ENCODE assay signal across 1 cellular context in genomic region chr9:7293091-7293490, GRCh38.
TF ChIP-seq lines count a peak whose summit lies in the region.

No MANE protein-coding gene starts in this region.

TF ChIP-seq in GM12878, 131 proteins besides CTCF, POLR2A, EP300 and RAD21 (continued from another document):
- TF ChIP-seq MEF2B (IDR thresholded peaks at IDR 0.05; ENCODE audit: partially characterized antibody, poor library complexity, severe bottlenecking) = no peak
- peak; percentile 57; the same call in 1 of the 2 replicates for TF ChIP-seq RAD51 (IDR thresholded peaks at IDR 0.05)
- no peak for TF ChIP-seq NR2C2 (IDR thresholded peaks at IDR 0.05; ENCODE audit: borderline replicate concordance, control insufficient read depth, insufficient read length, low read depth)
- no peak for TF ChIP-seq EZH2 (IDR thresholded peaks at IDR 0.05; ENCODE audit: borderline replicate concordance, control insufficient read depth, low read depth, low read length)
- no peak for TF ChIP-seq NBN (IDR thresholded peaks at IDR 0.05)
- TF ChIP-seq RUNX3 (IDR thresholded peaks at IDR 0.05; ENCODE audit: low read length) = peak; percentile 62
- TF ChIP-seq USF1 (IDR thresholded peaks at IDR 0.05; ENCODE audit: borderline replicate concordance, extremely low read length, insufficient read depth, low read depth, low read length) = no peak
- no peak for TF ChIP-seq EED (IDR thresholded peaks at IDR 0.05; ENCODE audit: low read depth)
